ENCODE assay signal across 8 cellular contexts in genomic region chr19:45676851-45677263, GRCh38. TPM values are rescaled to one million over a fixed set of nuclear protein-coding genes. Genes with fewer than 3 reads are reported as not detected.
DNase-seq lines count a peak whose midpoint lies in the region; ATAC-seq and TF ChIP-seq lines count a peak whose summit lies in the region.

No MANE protein-coding gene starts in this region.

- H3K27me3 ChIP-seq in lung (ENCODE audit: control insufficient read depth, insufficient read depth) (no peaks in the 10 kb centered on the region), thymus (ENCODE audit: control insufficient read depth, insufficient read depth) (peaks cover 42% of the 10 kb centered on the region)

- H3K9ac ChIP-seq in ES-I3 (ENCODE audit: low read depth, low read length) = peak overlapping the region; percentile 54

- H3K27ac ChIP-seq in lung (ENCODE audit: low read depth in 1 of 2, low read length in 1 of 2) = peak overlapping the region in 1 of 2 donors; percentile 41
- no peak overlapping the region for H3K27ac ChIP-seq in thymus (ENCODE audit: low read depth)

- DNase-seq in OCI-M1 (lab: John Stamatoyannopoulos, UW) = peak; percentile 48
- DNase-seq in astrocyte of the cerebellum (ENCODE audit: low read depth) = no peak
- peak; percentile 33 for DNase-seq in lung (ENCODE audit: low spot score)
- DNase-seq in NK-92 treated with Interleukin-12 subunit alpha and Interleukin-12 subunit beta, amount 100 ng/mL, for 24 hours (lab: John Stamatoyannopoulos, UW) = no peak
- DNase-seq in Kasumi-1 (lab: John Stamatoyannopoulos, UW) = no peak

- in situ Hi-C loops in astrocyte of the cerebellum (cut with HindIII; ENCODE audit: low sequenced_read_pairs) = no loop called here

- H3K4me1 ChIP-seq in ES-I3 (ENCODE audit: insufficient read depth, low read length) = no peaks in the 10 kb centered on the region
- H3K4me1 ChIP-seq in lung (ENCODE audit: control insufficient read depth in 2 of 2, insufficient read depth in 2 of 2, low read length in 2 of 2) = peaks cover 0 to 7% of the 10 kb centered on the region in 2 donors
- H3K4me1 ChIP-seq in thymus (ENCODE audit: control insufficient read depth, insufficient read depth, low read length) = peaks cover 6% of the 10 kb centered on the region

- TF ChIP-seq CTCF in astrocyte of the cerebellum (IDR thresholded peaks at IDR 0.05; ENCODE audit: low read depth, low read length, missing control alignments) = no peak
- no peak for TF ChIP-seq CTCF in lung (IDR thresholded peaks at IDR 0.05; ENCODE audit: control extremely low read depth, extremely low read depth)

- 5% methylated on average over 25 to 28 of the region's 28 CpGs for WGBS in lung, 2 donors
- WGBS in thymus = 7% methylated on average over 28 of the region's 28 CpGs

- ATAC-seq in lung (ENCODE audit: insufficient read depth, low FRiP score) = no peak
- ATAC-seq in GM18519 (IDR thresholded peaks at IDR 0.05; ENCODE audit: low FRiP score, unreplicated experiment) = no peak

- H3K9me3 ChIP-seq in ES-I3 (ENCODE audit: control insufficient read depth, insufficient read depth, low read length) = no peaks in the 10 kb centered on the region
- peaks cover 0 to 2% of the 10 kb centered on the region in 2 donors for H3K9me3 ChIP-seq in lung (ENCODE audit: control insufficient read depth in 2 of 2, insufficient read depth in 1 of 2, low read length in 1 of 2)
- H3K9me3 ChIP-seq in thymus (ENCODE audit: control insufficient read depth) = no peaks in the 10 kb centered on the region

- H3K4me3 ChIP-seq in astrocyte of the cerebellum (ENCODE audit: low read depth, low read length) (peak overlapping the region; percentile 12), lung (peak overlapping the region; percentile 19), thymus (ENCODE audit: low read length) (peak overlapping the region; percentile 38)

- H3K36me3 ChIP-seq in ES-I3 (ENCODE audit: insufficient read depth, low read length) (no peaks in the 10 kb centered on the region), lung (ENCODE audit: control insufficient read depth in 2 of 2, insufficient read depth in 2 of 2, low read length in 2 of 2) (no peaks in the 10 kb centered on the region), thymus (ENCODE audit: control insufficient read depth, insufficient read depth) (no peaks in the 10 kb centered on the region)

RNA-seq across cellular contexts. Expression of gene GIPR, which starts 8.8 kb away (rescaled TPM):
- 10 to 100 TPM in 1 of 2 donors, 1 to 10 TPM in 1; 4.7 to 14.9 TPM for total RNA-seq in lung
- 1 to 10 TPM; 2.2 to 6.4 TPM for polyA plus RNA-seq in lung
- 1.6 TPM for polyA plus RNA-seq in thymus

RNA-seq across cellular contexts. Expression of gene SNRPD2, which starts 14.9 kb away (rescaled TPM):
- total RNA-seq in lung = 100 to 1,000 TPM; 151 to 319 TPM
- 100 to 1,000 TPM; 354 to 410 TPM for polyA plus RNA-seq in lung
- polyA plus RNA-seq in thymus = 395 TPM

RNA-seq across cellular contexts. Expression of gene QPCTL, which starts 15.6 kb away (rescaled TPM):
- 10 to 100 TPM in 1 of 2 donors, 1 to 10 TPM in 1; 6.3 to 12.2 TPM for total RNA-seq in lung
- polyA plus RNA-seq in lung (10 to 100 TPM in 1 of 2 donors, 1 to 10 TPM in 1; 6.7 to 13.3 TPM), thymus (8.2 TPM)

RNA-seq across cellular contexts. Expression of gene EML2, which starts 37.7 kb away (rescaled TPM):
- 10 to 100 TPM; 31.9 to 74.5 TPM for total RNA-seq in lung
- polyA plus RNA-seq in lung (10 to 100 TPM; 32.5 to 47.7 TPM), thymus (55.2 TPM)

RNA-seq across cellular contexts. Expression of gene FBXO46, which starts 53.8 kb away (rescaled TPM):
- total RNA-seq in lung = 10 to 100 TPM; 11.2 to 19.0 TPM
- 1 to 10 TPM; 7.6 to 8.3 TPM for polyA plus RNA-seq in lung
- polyA plus RNA-seq in thymus = 18.8 TPM

Comparison
In these comparisons a context has a peak if more than half of its experiments do, and no peak if none do; other contexts are left out.
1. DNase-seq: peak in OCI-M1 (single experiment) and lung (single experiment); none in astrocyte of the cerebellum (single experiment), NK-92 treated with Interleukin-12 subunit alpha and Interleukin-12 subunit beta, amount 100 ng/mL, for 24 hours (single experiment) and Kasumi-1 (0 of 2).
2. Peak in every context shown above with its lines, with median percentiles within 50 percentile points of each other: H3K4me3 ChIP-seq.